In genomic region chr11:18011633-18012313, GRCh38 we compare ENCODE assay signal across 8 cellular contexts. TPM values are rescaled to one million over a fixed set of nuclear protein-coding genes. Genes with fewer than 3 reads are reported as not detected.
DNase-seq lines count a peak whose midpoint lies in the region; ATAC-seq and TF ChIP-seq lines count a peak whose summit lies in the region.

No MANE protein-coding gene starts in this region.

- H4K20me1 ChIP-seq in smooth muscle cell (ENCODE audit: low read depth) = no peaks in the 10 kb centered on the region

- ATAC-seq in GM21367 (IDR thresholded peaks at IDR 0.05; ENCODE audit: unreplicated experiment) = no peak
- ATAC-seq in HG02642 (IDR thresholded peaks at IDR 0.05; ENCODE audit: poor library complexity, unreplicated experiment) = no peak

- H3K4me2 ChIP-seq in smooth muscle cell = peak overlapping the region; percentile 91

- DNase-seq in HL-60 (ENCODE audit: low read depth in 1 of 2, low spot score in 1 of 2) (no peak), head of caudate nucleus (peak in 25 of 42 donors; percentile 8 to 55 (median 31)), smooth muscle cell (lab: John Stamatoyannopoulos, UW; ENCODE audit: unreplicated experiment) (no peak), SKM-1 treated with dmso at 0.1 percent for 144 hours (lab: John Stamatoyannopoulos, UW; ENCODE audit: unreplicated experiment) (no peak)
- no peak for DNase-seq in effector CD8-positive, alpha-beta T cell (lab: John Stamatoyannopoulos, UW)

- no peak overlapping the region for H3K9ac ChIP-seq in smooth muscle cell (ENCODE audit: low read depth)

- TF ChIP-seq CTCF in HL-60 (IDR thresholded peaks at IDR 0.05; ENCODE audit: insufficient read depth, low read length) (no peak), WI38 (IDR thresholded peaks at IDR 0.05; ENCODE audit: low read depth, low read length) (no peak), smooth muscle cell (IDR thresholded peaks at IDR 0.05; ENCODE audit: borderline replicate concordance, insufficient read depth, poor library complexity, severe bottlenecking) (no peak)

- WGBS in smooth muscle cell (ENCODE audit: low lambda C conversion rate) = 53% methylated on average over 18 of the region's 18 CpGs

- no peaks in the 10 kb centered on the region for H3K4me1 ChIP-seq in smooth muscle cell (ENCODE audit: low read depth)

- no peaks in the 10 kb centered on the region for H3K27me3 ChIP-seq in HL-60 (ENCODE audit: insufficient read depth, poor library complexity, severe bottlenecking)
- H3K27me3 ChIP-seq in smooth muscle cell (ENCODE audit: low read depth) = peaks cover 17% of the 10 kb centered on the region

- H3K36me3 ChIP-seq in smooth muscle cell (ENCODE audit: low read depth) = no peaks in the 10 kb centered on the region

- H3F3A ChIP-seq in smooth muscle cell (ENCODE audit: low read depth) = peaks cover 6% of the 10 kb centered on the region

- no peaks in the 10 kb centered on the region for H3K79me2 ChIP-seq in smooth muscle cell (ENCODE audit: low read depth)

- no peaks in the 10 kb centered on the region for H3K9me3 ChIP-seq in smooth muscle cell (replicated peaks; ENCODE audit: low read depth)

- peak overlapping the region; percentile 94 for H2AFZ ChIP-seq in smooth muscle cell (ENCODE audit: low read depth)

- peak overlapping the region; percentile 61 for H3K4me3 ChIP-seq in HL-60 (replicated peaks; ENCODE audit: insufficient read depth, low read length)
- peak overlapping the region; percentile 87 for H3K4me3 ChIP-seq in WI38 (ENCODE audit: low read depth, low read length)
- H3K4me3 ChIP-seq in smooth muscle cell = peak overlapping the region; percentile 74

- intact Hi-C loops in head of caudate nucleus (cut with DNase I) = loop anchor here (5.0 kb wide), 1 partner anchor 96 kb away; the partner anchor contains the start of gene SAAL1

- H3K27ac ChIP-seq in HL-60 (replicated peaks) = no peak overlapping the region
- no peak overlapping the region for H3K27ac ChIP-seq in smooth muscle cell (ENCODE audit: low read depth)

RNA-seq across cellular contexts. Expression of gene SERGEF, which starts 1.1 kb away (rescaled TPM):
- 4.9 and 8.1 TPM in 2 replicates for total RNA-seq in smooth muscle cell
- polyA plus RNA-seq in smooth muscle cell = 7.4 and 9.8 TPM in 2 replicates

RNA-seq across cellular contexts. Expression of gene TPH1, which starts 34.3 kb away (rescaled TPM):
- total RNA-seq in smooth muscle cell = 0.09 TPM in 1 of 2 replicates, not detected in the other
- not detected in 2 replicates for polyA plus RNA-seq in smooth muscle cell

Comparison
In these comparisons a context has a peak if more than half of its experiments do, and no peak if none do; other contexts are left out.
1. DNase-seq: peak in head of caudate nucleus (25 of 42); none in HL-60 (0 of 2), smooth muscle cell (single experiment), SKM-1 treated with dmso at 0.1 percent for 144 hours (single experiment) and effector CD8-positive, alpha-beta T cell (single experiment).
2. Peak in every context shown above with its lines, with median percentiles within 50 percentile points of each other: H3K4me3 ChIP-seq.